In the genomic region with DNA sequence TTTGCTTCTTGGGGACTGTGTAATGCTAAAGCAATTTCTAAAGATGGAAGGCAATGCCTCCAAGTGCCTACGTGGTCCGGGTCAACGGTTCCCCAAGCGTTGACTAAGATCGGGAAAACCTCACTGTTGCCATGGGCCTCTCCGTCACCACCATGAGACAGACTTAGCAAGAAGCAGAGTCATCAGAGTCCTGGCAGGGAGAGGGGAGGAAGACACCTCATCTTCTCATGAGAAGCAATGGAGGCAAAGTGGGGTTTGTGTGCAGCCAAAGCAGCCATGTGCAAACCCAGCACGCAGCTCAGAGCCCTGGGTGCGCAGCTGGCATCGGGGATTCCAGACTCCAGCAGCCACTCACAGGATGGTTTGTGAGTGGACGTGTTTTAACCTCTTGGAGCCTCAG, we compare ENCODE assay signal across 35 cellular contexts.
"Had no signal": no experiment of that assay in that cellular context is flagged by ENCODE, and none has a peak within 500 bp of the region (broad histone marks: within the 10 kb centered on the region; RNA-seq: fewer than 3 reads in every experiment).

No MANE protein-coding gene starts in this region.

- H3K4me3 Mint-ChIP-seq: activated CD4-positive, alpha-beta memory T cell treated with anti-CD3 and anti-CD28 coated beads, Interleukin-2, amount 10 ng/mL, durations not matched to agents 7 days and 5 days; activated CD8-positive, alpha-beta memory T cell treated with anti-CD3 and anti-CD28 coated beads, Interleukin-2, amount 10 ng/mL, durations not matched to agents 7 days and 5 days; activated naive CD8-positive, alpha-beta T cell treated with anti-CD3 and anti-CD28 coated beads for 36 hours; activated T-helper 17 cell treated with anti-CD3 and anti-CD28 coated beads, Interleukin-2, amount 50 U/mL, for 72 hours; central memory CD8-positive, alpha-beta T cell had no signal

- H3K27ac Mint-ChIP-seq: activated CD4-positive, alpha-beta memory T cell treated with anti-CD3 and anti-CD28 coated beads, Interleukin-2, amount 10 ng/mL, durations not matched to agents 7 days and 5 days; activated CD8-positive, alpha-beta memory T cell treated with anti-CD3 and anti-CD28 coated beads, Interleukin-2, amount 10 ng/mL, durations not matched to agents 7 days and 5 days; activated naive CD8-positive, alpha-beta T cell treated with anti-CD3 and anti-CD28 coated beads for 36 hours; activated T-helper 17 cell treated with anti-CD3 and anti-CD28 coated beads, Interleukin-2, amount 50 U/mL, for 72 hours had no signal

- DNase-seq: activated CD4-positive, alpha-beta memory T cell treated with anti-CD3 and anti-CD28 coated beads, Interleukin-2, amount 10 ng/mL, durations not matched to agents 7 days and 5 days; activated CD4-positive, alpha-beta T cell treated with anti-CD3 and anti-CD28 coated beads for 1 hour; activated CD4-positive, alpha-beta T cell treated with anti-CD3 and anti-CD28 coated beads for 48 hours; activated CD4-positive, CD25-positive, alpha-beta regulatory T cell; activated CD8-positive, alpha-beta memory T cell treated with anti-CD3 and anti-CD28 coated beads for 24 hours; activated CD8-positive, alpha-beta memory T cell treated with anti-CD3 and anti-CD28 coated beads, Interleukin-2, amount 10 ng/mL, durations not matched to agents 7 days and 5 days; activated CD8-positive, alpha-beta memory T cell treated with anti-CD3 and anti-CD28 coated beads, Interleukin-2, amount 50 U/mL, for 48 hours; activated effector memory CD4-positive, alpha-beta T cell treated with anti-CD3 and anti-CD28 coated beads, Interleukin-2, amount 50 U/mL, for 16 hours; activated naive CD4-positive, alpha-beta T cell; activated naive CD4-positive, alpha-beta T cell treated with anti-CD3 and anti-CD28 coated beads, Interleukin-2, amount 50 U/mL, for 16 hours; activated naive CD8-positive, alpha-beta T cell treated with anti-CD3 and anti-CD28 coated beads for 36 hours; activated T-cell treated with anti-CD3 and anti-CD28 coated beads, Interleukin-2, amount 50 U/mL, for 48 hours; amniotic stem cell; MM.1S; NCI-H1092 treated with DMSO at 0.1 percent for 48 hours; NCI-H1417; NCI-H146; NCI-H187; NCI-H2029 treated with DMSO at 0.1 percent for 48 hours; NCI-H2107; NCI-H2171; NCI-H510A; NCI-H526; NCI-H748 treated with DMSO at 0.1 percent for 48 hours; NK-92 treated with Interleukin-12 subunit alpha and Interleukin-12 subunit beta, amount 100 ng/mL, for 24 hours; PC-9; SHP77; SJCRH30; WERI-Rb-1 had no signal

- H3K4me1 ChIP-seq: ascending aorta, SJCRH30 had no signal

- H3K4me1 Mint-ChIP-seq: activated CD4-positive, alpha-beta memory T cell treated with anti-CD3 and anti-CD28 coated beads, Interleukin-2, amount 10 ng/mL, durations not matched to agents 7 days and 5 days; activated CD8-positive, alpha-beta memory T cell treated with anti-CD3 and anti-CD28 coated beads, Interleukin-2, amount 10 ng/mL, durations not matched to agents 7 days and 5 days; activated naive CD8-positive, alpha-beta T cell treated with anti-CD3 and anti-CD28 coated beads for 36 hours; activated T-helper 17 cell treated with anti-CD3 and anti-CD28 coated beads, Interleukin-2, amount 50 U/mL, for 72 hours; central memory CD8-positive, alpha-beta T cell had no signal

- H3K4me2 ChIP-seq: KMS-11, PC-9 had no signal

- H3K27me3 Mint-ChIP-seq: activated CD4-positive, alpha-beta memory T cell treated with anti-CD3 and anti-CD28 coated beads, Interleukin-2, amount 10 ng/mL, durations not matched to agents 7 days and 5 days; activated CD8-positive, alpha-beta memory T cell treated with anti-CD3 and anti-CD28 coated beads, Interleukin-2, amount 10 ng/mL, durations not matched to agents 7 days and 5 days; activated naive CD8-positive, alpha-beta T cell treated with anti-CD3 and anti-CD28 coated beads for 36 hours had no signal

- H3K27me3 ChIP-seq: ascending aorta, cardiac muscle cell had no signal

- H3K27ac ChIP-seq: ascending aorta, cardiac muscle cell, KMS-11, PC-9, SJCRH30, SK-N-MC, WERI-Rb-1 had no signal

- H3K36me3 ChIP-seq: ascending aorta, cardiac muscle cell, SJCRH30, WERI-Rb-1 had no signal

- H2AFZ ChIP-seq: PC-9 had no signal

- H3K9me3 Mint-ChIP-seq: activated CD4-positive, alpha-beta memory T cell treated with anti-CD3 and anti-CD28 coated beads, Interleukin-2, amount 10 ng/mL, durations not matched to agents 7 days and 5 days; activated naive CD8-positive, alpha-beta T cell treated with anti-CD3 and anti-CD28 coated beads for 36 hours; activated T-helper 17 cell treated with anti-CD3 and anti-CD28 coated beads, Interleukin-2, amount 50 U/mL, for 72 hours; central memory CD8-positive, alpha-beta T cell had no signal

- H3K4me3 ChIP-seq: ascending aorta, cardiac muscle cell, PC-9, SJCRH30, SK-N-MC had no signal

- H3K9ac ChIP-seq: KMS-11 had no signal

- H3K9me3 ChIP-seq: ascending aorta, SJCRH30 had no signal

- H3K36me3 Mint-ChIP-seq: activated CD8-positive, alpha-beta memory T cell treated with anti-CD3 and anti-CD28 coated beads, Interleukin-2, amount 10 ng/mL, durations not matched to agents 7 days and 5 days; activated naive CD8-positive, alpha-beta T cell treated with anti-CD3 and anti-CD28 coated beads for 36 hours had no signal
